ENCODE assay signal across 16 cellular contexts in genomic region chr1:74467786-74468377, GRCh38. TPM values are rescaled to one million over a fixed set of nuclear protein-coding genes. Genes with fewer than 3 reads are reported as not detected.
DNase-seq lines count a peak whose midpoint lies in the region; ATAC-seq and TF ChIP-seq lines count a peak whose summit lies in the region.
"Had no signal": no experiment of that assay in that cellular context is flagged by ENCODE, and none has a peak within 500 bp of the region (broad histone marks: within the 10 kb centered on the region; RNA-seq: fewer than 3 reads in every experiment).

No MANE protein-coding gene starts in this region.

- H3K79me2 ChIP-seq in neural progenitor cell (ENCODE audit: low read depth), result no peaks in the 10 kb centered on the region

- H3K9me3 Mint-ChIP-seq in neural progenitor cell, result peaks cover 19% of the 10 kb centered on the region
- H3K9me3 Mint-ChIP-seq: activated T-helper 1 cell treated with anti-CD3 and anti-CD28 coated beads, Interleukin-12 subunit alpha, Interleukin-12 subunit beta, Interleukin-2, Interleukin-4 antibody, amounts not matched to agents 30 ng/mL and 10 ng/mL and 1 ng/mL, durations not matched to agents 14 hours and 24 hours and 36 hours had no signal

- no peak overlapping the region for H2AFZ ChIP-seq in neural progenitor cell (replicated peaks)

- H3K4me3 Mint-ChIP-seq in neural progenitor cell, result no peak overlapping the region
- H3K4me3 Mint-ChIP-seq: activated T-helper 1 cell treated with anti-CD3 and anti-CD28 coated beads, Interleukin-12 subunit alpha, Interleukin-12 subunit beta, Interleukin-2, Interleukin-4 antibody, amounts not matched to agents 30 ng/mL and 10 ng/mL and 1 ng/mL, durations not matched to agents 14 hours and 24 hours and 36 hours had no signal

- no peaks in the 10 kb centered on the region for H3K9me3 ChIP-seq in neural progenitor cell (ENCODE audit: low read depth)
- no peaks in the 10 kb centered on the region for H3K9me3 ChIP-seq in effector memory CD4-positive, alpha-beta T cell (ENCODE audit: control insufficient read depth, low read length)

- no peak overlapping the region for H3K27ac ChIP-seq in neural progenitor cell
- H3K27ac ChIP-seq in effector memory CD4-positive, alpha-beta T cell (ENCODE audit: insufficient read depth, low read length, poor library complexity, severe bottlenecking), result no peak overlapping the region
- H3K27ac ChIP-seq: KMS-11, SK-N-MC had no signal

- DNase-seq in SHP77 (lab: John Stamatoyannopoulos, UW), result peak; percentile 17 to 39
- no peak for DNase-seq in SHP77 treated with DMSO at 0.1 percent for 48 hours (lab: John Stamatoyannopoulos, UW)
- peak; percentile 79 to 91 for DNase-seq in NCI-H2081 (lab: John Stamatoyannopoulos, UW)
- peak; percentile 25 for DNase-seq in amniotic epithelial cell (ENCODE audit: low read depth)
- DNase-seq in neural progenitor cell (ENCODE audit: low spot score), result no peak
- no peak for DNase-seq in SW 1271 (lab: John Stamatoyannopoulos, UW)
- DNase-seq in effector memory CD4-positive, alpha-beta T cell, result no peak
- DNase-seq: activated CD4-positive, alpha-beta T cell treated with anti-CD3 and anti-CD28 coated beads for 48 hours; anterior cingulate cortex; effector CD4-positive, alpha-beta T cell; NCI-H526; stimulated activated CD4-positive, alpha-beta T cell treated with anti-CD3 and anti-CD28 coated beads, Interleukin-2, amount 100 ng/mL, for 24 hours had no signal

- peaks cover 6% of the 10 kb centered on the region for H3K4me1 ChIP-seq in neural progenitor cell
- no peaks in the 10 kb centered on the region for H3K4me1 ChIP-seq in effector memory CD4-positive, alpha-beta T cell (ENCODE audit: control insufficient read depth, insufficient read depth, low read length, poor library complexity, severe bottlenecking)

- H3K36me3 ChIP-seq in neural progenitor cell, result no peaks in the 10 kb centered on the region
- no peaks in the 10 kb centered on the region for H3K36me3 ChIP-seq in effector memory CD4-positive, alpha-beta T cell (ENCODE audit: control insufficient read depth, insufficient read depth, low read length)

- H3F3A ChIP-seq in neural progenitor cell (ENCODE audit: low read depth), result no peaks in the 10 kb centered on the region

- no peak for TF ChIP-seq CTCF in neural progenitor cell (IDR thresholded peaks at IDR 0.05)

- peak overlapping the region; percentile 85 for H3K27ac Mint-ChIP-seq in neural progenitor cell
- H3K27ac Mint-ChIP-seq: activated T-helper 1 cell treated with anti-CD3 and anti-CD28 coated beads, Interleukin-12 subunit alpha, Interleukin-12 subunit beta, Interleukin-2, Interleukin-4 antibody, amounts not matched to agents 30 ng/mL and 10 ng/mL and 1 ng/mL, durations not matched to agents 14 hours and 24 hours and 36 hours had no signal

- H4K20me1 ChIP-seq in neural progenitor cell (ENCODE audit: low read depth), result no peaks in the 10 kb centered on the region

- H3K4me3 ChIP-seq in neural progenitor cell, result no peak overlapping the region
- no peak overlapping the region for H3K4me3 ChIP-seq in effector memory CD4-positive, alpha-beta T cell (ENCODE audit: insufficient read depth, low read depth, low read length, poor library complexity, severe bottlenecking)
- H3K4me3 ChIP-seq: SK-N-MC had no signal

- H3K9ac ChIP-seq in neural progenitor cell, result no peak overlapping the region
- H3K9ac ChIP-seq: KMS-11 had no signal

- H3K4me1 Mint-ChIP-seq in neural progenitor cell, result peaks cover 33% of the 10 kb centered on the region

- no peak for ATAC-seq in GM21723 (IDR thresholded peaks at IDR 0.05; ENCODE audit: unreplicated experiment)

- peaks cover 2% of the 10 kb centered on the region for H3K27me3 Mint-ChIP-seq in neural progenitor cell (ENCODE audit: insufficient read depth, low read depth)

- H3K36me3 Mint-ChIP-seq in neural progenitor cell, result peaks cover 13% of the 10 kb centered on the region

- H3K27me3 ChIP-seq in neural progenitor cell, result no peaks in the 10 kb centered on the region
- H3K27me3 ChIP-seq in effector memory CD4-positive, alpha-beta T cell (replicated peaks; ENCODE audit: control insufficient read depth, insufficient read depth, low read length, poor library complexity, severe bottlenecking), result no peaks in the 10 kb centered on the region

- H3K4me2 ChIP-seq in neural progenitor cell, result no peak overlapping the region
- H3K4me2 ChIP-seq: KMS-11 had no signal

RNA-seq across cellular contexts. Expression of gene LRRC53, which starts 44.5 kb away (rescaled TPM):
- not detected in 2 replicates for total RNA-seq in neural progenitor cell (ENCODE audit: low replicate concordance)
- total RNA-seq: activated T-helper 1 cell treated with anti-CD3 and anti-CD28 coated beads, Interleukin-12 subunit alpha, Interleukin-12 subunit beta, Interleukin-2, Interleukin-4 antibody, amounts not matched to agents 30 ng/mL and 10 ng/mL and 1 ng/mL, durations not matched to agents 14 hours and 24 hours and 36 hours had no signal

Comparison
In these comparisons a context has a peak if more than half of its experiments do, and no peak if none do; other contexts are left out.
1. DNase-seq: peak in SHP77 (2 of 2), NCI-H2081 (2 of 2) and amniotic epithelial cell (single experiment); none in SHP77 treated with DMSO at 0.1 percent for 48 hours (single experiment), neural progenitor cell (single experiment), SW 1271 (0 of 2) and effector memory CD4-positive, alpha-beta T cell (0 of 3).